ENCODE assay signal across 1 cellular context in genomic region chr4:2461246-2461960, GRCh38.
TF ChIP-seq lines count a peak whose summit lies in the region.

No MANE protein-coding gene starts in this region.

TF ChIP-seq in neural cell, 6 proteins besides CTCF, POLR2A, EP300 and RAD21 (continued from another document):
- no peak for TF ChIP-seq REST (IDR thresholded peaks at IDR 0.05; ENCODE audit: borderline replicate concordance)
